In the genomic region with DNA sequence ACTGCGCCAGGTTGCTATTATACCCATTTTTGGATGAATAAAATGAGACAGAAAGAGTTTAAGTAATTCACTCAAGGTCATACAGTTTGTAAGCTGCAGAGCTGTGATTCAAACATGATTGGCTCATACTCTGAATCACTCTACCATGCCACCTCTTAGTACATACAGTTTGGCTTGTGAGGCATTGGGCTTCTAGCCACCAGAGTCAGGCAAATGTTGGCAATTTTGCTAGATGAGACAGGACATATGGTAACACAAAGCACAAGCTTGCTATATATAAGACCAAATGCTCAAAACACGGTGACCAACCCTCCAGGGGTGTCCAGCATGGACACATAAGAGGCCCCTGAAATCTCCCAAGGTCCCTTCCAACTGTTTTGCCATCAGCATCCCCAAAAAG, we compare ENCODE assay signal across 16 cellular contexts.
A peak's percentile ranks its signal among the peaks of the same experiment; 100 is the strongest.
DNase-seq lines count a peak whose midpoint lies in the region; ATAC-seq and TF ChIP-seq lines count a peak whose summit lies in the region.
"Had no signal": no experiment of that assay in that cellular context is flagged by ENCODE, and none has a peak within 500 bp of the region (broad histone marks: within the 10 kb centered on the region; RNA-seq: fewer than 3 reads in every experiment).

No MANE protein-coding gene starts in this region.

- no peak overlapping the region for H3K4me3 Mint-ChIP-seq in MCF 10A (ENCODE audit: unreplicated experiment)
- H3K4me3 Mint-ChIP-seq: CD4-positive, alpha-beta T cell; GM23338 had no signal

- H3K36me3 ChIP-seq in breast epithelium (no peaks in the 10 kb centered on the region), psoas muscle (ENCODE audit: insufficient read depth in 1 of 2, low read depth in 1 of 2) (no peaks in the 10 kb centered on the region)

- H3K4me3 ChIP-seq in breast epithelium: no peak overlapping the region
- no peak overlapping the region for H3K4me3 ChIP-seq in epithelial cell of esophagus (ENCODE audit: low read length)
- no peak overlapping the region for H3K4me3 ChIP-seq in psoas muscle
- H3K4me3 ChIP-seq: A549, GM23338 had no signal

- H3K27me3 ChIP-seq in breast epithelium: no peaks in the 10 kb centered on the region
- no peaks in the 10 kb centered on the region for H3K27me3 ChIP-seq in psoas muscle (ENCODE audit: insufficient read depth in 3 of 3, low read length in 2 of 3)

- CTCF ChIA-PET in MCF 10A (lab: Yijun Ruan, JAX): no interaction called here

- no peaks in the 10 kb centered on the region for H3K36me3 Mint-ChIP-seq in MCF 10A (ENCODE audit: insufficient read depth, unreplicated experiment)

- no peak overlapping the region for H3K27ac Mint-ChIP-seq in MCF 10A (ENCODE audit: low read depth, unreplicated experiment)
- H3K27ac Mint-ChIP-seq: CD4-positive, alpha-beta T cell; GM23338 had no signal

- WGBS in psoas muscle, 3 donors: 57 to 83% (median 67%) methylated on average over 2 of the region's 2 CpGs

- H3K27me3 Mint-ChIP-seq in MCF 10A (ENCODE audit: insufficient read depth, unreplicated experiment): no peaks in the 10 kb centered on the region

- peaks cover 6% of the 10 kb centered on the region for H3K4me1 Mint-ChIP-seq in MCF 10A (ENCODE audit: insufficient read depth, unreplicated experiment)

- H3K9me3 ChIP-seq in breast epithelium: no peaks in the 10 kb centered on the region
- H3K9me3 ChIP-seq in psoas muscle: no peaks in the 10 kb centered on the region
- H3K9me3 ChIP-seq: A549, Caco-2 had no signal

- H3K4me1 ChIP-seq in breast epithelium (no peaks in the 10 kb centered on the region), psoas muscle (no peaks in the 10 kb centered on the region)
- H3K4me1 ChIP-seq: A549, Caco-2 had no signal

- no peak for ATAC-seq in psoas muscle
- ATAC-seq: A549, GM23338, HepG2 had no signal

- H3K27ac ChIP-seq in breast epithelium (no peak overlapping the region), psoas muscle (no peak overlapping the region)
- H3K27ac ChIP-seq: 22Rv1, A549, C4-2B had no signal

- POLR2A ChIA-PET in MCF 10A (lab: Yijun Ruan, JAX): no interaction called here

- TF ChIP-seq CTCF in MCF 10A (IDR thresholded peaks at IDR 0.05; ENCODE audit: unreplicated experiment) (no peak), breast epithelium (IDR thresholded peaks at IDR 0.05) (no peak), epithelial cell of esophagus (IDR thresholded peaks at IDR 0.05; ENCODE audit: insufficient read depth, low read depth, low read length, missing control alignments) (no peak), psoas muscle (IDR thresholded peaks at IDR 0.05) (no peak)

- TF ChIP-seq POLR2A in breast epithelium (IDR thresholded peaks at IDR 0.05): no peak

- DNase-seq in MCF 10A (ENCODE audit: unreplicated experiment) (peak; percentile 9), breast epithelium (ENCODE audit: low spot score in 2 of 2) (no peak), epithelial cell of esophagus (ENCODE audit: low read depth) (peak; percentile 50), fibroblast of peridontal ligament (ENCODE audit: extremely low read depth) (peak; percentile 1), psoas muscle (no peak), NCI-H524 (lab: John Stamatoyannopoulos, UW) (no peak), HuH-7.5 (ENCODE audit: low spot score) (no peak)
- DNase-seq: AML-193; Caco-2; CD4-positive, alpha-beta T cell; HCEC 1CT had no signal

- BruUV-seq in MCF 10A (replicated peaks; lab: Mats Ljungman, UMichigan): no TSS peak

- intact Hi-C loops in MCF 10A (cut with micrococcal nuclease): no loop called here
- intact Hi-C loops in breast epithelium (cut with DNase I; ENCODE audit: low total_unique reads): no loop called here
- intact Hi-C loops in psoas muscle (cut with DNase I): no loop called here

- H3K9me3 Mint-ChIP-seq in MCF 10A (ENCODE audit: unreplicated experiment): no peaks in the 10 kb centered on the region
- H3K9me3 Mint-ChIP-seq: CD4-positive, alpha-beta T cell; GM23338 had no signal

Comparison
In these comparisons a context has a peak if more than half of its experiments do, and no peak if none do; other contexts are left out.
1. DNase-seq: peak in MCF 10A (single experiment), epithelial cell of esophagus (single experiment) and fibroblast of peridontal ligament (single experiment); none in breast epithelium (0 of 2), psoas muscle (0 of 2), NCI-H524 (0 of 2) and HuH-7.5 (single experiment).